Comparison of ENCODE assay signal across 25 cellular contexts in genomic region chr4:3196670-3197359, GRCh38. TPM values are rescaled to one million over a fixed set of nuclear protein-coding genes. Genes with fewer than 3 reads are reported as not detected.
DNase-seq lines count a peak whose midpoint lies in the region; FAIRE-seq and TF ChIP-seq lines count a peak whose summit lies in the region.
"Had no signal": no experiment of that assay in that cellular context is flagged by ENCODE, and none has a peak within 500 bp of the region (broad histone marks: within the 10 kb centered on the region; RNA-seq: fewer than 3 reads in every experiment).

No MANE protein-coding gene starts in this region.

- H3K27me3 ChIP-seq in bronchial epithelial cell (ENCODE audit: control insufficient read depth, insufficient read depth, low read length): no peaks in the 10 kb centered on the region
- no peaks in the 10 kb centered on the region for H3K27me3 ChIP-seq in ascending aorta

- peak overlapping the region; percentile 74 for H3K27ac Mint-ChIP-seq in activated naive CD4-positive, alpha-beta T cell treated with anti-CD3 and anti-CD28 coated beads, Interleukin-2, amount 50 U/mL, for 24 hours
- H3K27ac Mint-ChIP-seq: progenitor cell of endocrine pancreas had no signal

- H3K27me3 Mint-ChIP-seq in activated naive CD4-positive, alpha-beta T cell treated with anti-CD3 and anti-CD28 coated beads, Interleukin-2, amount 50 U/mL, for 24 hours: no peaks in the 10 kb centered on the region
- H3K27me3 Mint-ChIP-seq: progenitor cell of endocrine pancreas had no signal

- TF ChIP-seq EP300 in Ishikawa (IDR thresholded peaks at IDR 0.05; ENCODE audit: borderline replicate concordance): no peak

- no peak for TF ChIP-seq RAD21 in Ishikawa (IDR thresholded peaks at IDR 0.05; ENCODE audit: low read depth)

- H3K9me3 Mint-ChIP-seq in activated naive CD4-positive, alpha-beta T cell treated with anti-CD3 and anti-CD28 coated beads, Interleukin-2, amount 50 U/mL, for 24 hours: no peaks in the 10 kb centered on the region

- TF ChIP-seq CTCF in bronchial epithelial cell (IDR thresholded peaks at IDR 0.05; ENCODE audit: insufficient read depth, low read length, severe bottlenecking) (no peak), ascending aorta (IDR thresholded peaks at IDR 0.05) (no peak)

- H3K4me1 Mint-ChIP-seq in activated naive CD4-positive, alpha-beta T cell treated with anti-CD3 and anti-CD28 coated beads, Interleukin-2, amount 50 U/mL, for 24 hours: peaks cover 68% of the 10 kb centered on the region

- H3K4me3 Mint-ChIP-seq in activated naive CD4-positive, alpha-beta T cell treated with anti-CD3 and anti-CD28 coated beads, Interleukin-2, amount 50 U/mL, for 24 hours: peak overlapping the region; percentile 56

- H3K27ac ChIP-seq in ascending aorta: no peak overlapping the region
- H3K27ac ChIP-seq: KMS-11, lower lobe of right lung had no signal

- no peak for DNase-seq in activated naive CD4-positive, alpha-beta T cell (lab: John Stamatoyannopoulos, UW)
- DNase-seq in bronchial epithelial cell (ENCODE audit: low read depth) (no peak), SK-N-DZ (ENCODE audit: low spot score) (no peak), ascending aorta (ENCODE audit: low spot score in 2 of 2) (no peak)
- DNase-seq in stimulated activated CD8-positive, alpha-beta memory T cell treated with anti-CD3 and anti-CD28 coated beads, Interleukin-4, amount 100 ng/mL, for 48 hours: peak; percentile 22
- DNase-seq in effector CD8-positive, alpha-beta T cell (lab: John Stamatoyannopoulos, UW): no peak
- DNase-seq: activated T-cell treated with anti-CD3 and anti-CD28 coated beads, Interleukin-2, amount 50 U/mL, for 48 hours; islet precursor cell; lower lobe of right lung; NCI-H1092 treated with DMSO at 0.1 percent for 48 hours; NCI-H2171; NCI-H748 treated with DMSO at 0.1 percent for 48 hours; OCI-M1; SIG-M5; small intestine; stimulated activated CD4-positive, alpha-beta T cell treated with anti-CD3 and anti-CD28 coated beads, Interleukin-4, amount 100 ng/mL, for 1 hour; T1000 had no signal

- intact Hi-C loops in ascending aorta (cut with DNase I): no loop called here

- FAIRE-seq in bronchial epithelial cell (lab: Jason Lieb, UNC): peak; percentile 47
- FAIRE-seq: astrocyte, colon, G401.6, small intestine had no signal

- H3K4me3 ChIP-seq in bronchial epithelial cell (ENCODE audit: low read depth, low read length): no peak overlapping the region
- no peak overlapping the region for H3K4me3 ChIP-seq in ascending aorta
- H3K4me3 ChIP-seq: HAP-1, lower lobe of right lung had no signal

- H3K36me3 ChIP-seq in bronchial epithelial cell (ENCODE audit: control insufficient read depth, insufficient read depth, low read length): peaks cover 5% of the 10 kb centered on the region
- peaks cover 22 to 63% of the 10 kb centered on the region in 2 donors for H3K36me3 ChIP-seq in ascending aorta

- no peaks in the 10 kb centered on the region for H3K4me1 ChIP-seq in ascending aorta
- H3K4me1 ChIP-seq: HAP-1 had no signal

- H3K36me3 Mint-ChIP-seq in activated naive CD4-positive, alpha-beta T cell treated with anti-CD3 and anti-CD28 coated beads, Interleukin-2, amount 50 U/mL, for 24 hours: no peaks in the 10 kb centered on the region

- H3K9me3 ChIP-seq in ascending aorta: no peaks in the 10 kb centered on the region
- H3K9me3 ChIP-seq: HAP-1, lower lobe of right lung had no signal

TF ChIP-seq in Ishikawa, 13 proteins besides CTCF, POLR2A, EP300 and RAD21:
- TF ChIP-seq TAF1 (IDR thresholded peaks at IDR 0.05; ENCODE audit: low read depth): no peak
- TF ChIP-seq REST (IDR thresholded peaks at IDR 0.05; ENCODE audit: low read depth): peak; percentile 59; the same call in 1 of the 2 replicates

RNA-seq across cellular contexts. Expression of gene MSANTD1, which starts 52.1 kb away (rescaled TPM):
- total RNA-seq in bronchial epithelial cell (0.26 and 0.64 TPM in 2 replicates), ascending aorta (not detected)
- 0.14 and 0.42 TPM in 2 replicates for polyA plus RNA-seq in SK-N-DZ (2014; cell fraction: cytosol; rRNA removed)
- 0.55 and 0.96 TPM in 2 replicates for polyA plus RNA-seq in SK-N-DZ (2014; cell fraction: nucleus; rRNA removed)
